ENCODE assay signal across 8 cellular contexts in genomic region chr2:9739508-9739907, GRCh38.
DNase-seq lines count a peak whose midpoint lies in the region; TF ChIP-seq lines count a peak whose summit lies in the region.

No MANE protein-coding gene starts in this region.

- H3K4me1 ChIP-seq in colonic mucosa, result peaks cover 6% of the 10 kb centered on the region
- no peaks in the 10 kb centered on the region for H3K4me1 ChIP-seq in parathyroid adenoma

- H3K9ac ChIP-seq in colonic mucosa (ENCODE audit: low read depth in 2 of 2, low read length in 2 of 2), result peak overlapping the region; percentile 48 to 73
- no peak overlapping the region for H3K9ac ChIP-seq in parathyroid adenoma

- peak; percentile 49 for DNase-seq in GM10266 (ENCODE audit: extremely low spot score)
- peak; percentile 61 for DNase-seq in UCSD-AML1 (lab: John Stamatoyannopoulos, UW; ENCODE audit: unreplicated experiment)
- DNase-seq in colonic mucosa, result peak; percentile 70
- DNase-seq in NCI-H187 treated with DMSO at 0.1 percent for 48 hours (lab: John Stamatoyannopoulos, UW), result no peak
- no peak for DNase-seq in hypothalamus (lab: John Stamatoyannopoulos, UW)
- no peak for DNase-seq in NCI-H2107 treated with DMSO at 0.1 percent for 48 hours (lab: John Stamatoyannopoulos, UW; ENCODE audit: unreplicated experiment)
- no peak for DNase-seq in progenitor cell of endocrine pancreas (ENCODE audit: low spot score, unreplicated experiment)

- no peak overlapping the region for H3K4me2 ChIP-seq in parathyroid adenoma (ENCODE audit: low read length)

- H3K27ac ChIP-seq in colonic mucosa, result peak overlapping the region; percentile 63
- H3K27ac ChIP-seq in parathyroid adenoma, result peak overlapping the region; percentile 52

- no peaks in the 10 kb centered on the region for H3K27me3 ChIP-seq in colonic mucosa
- no peaks in the 10 kb centered on the region for H3K27me3 ChIP-seq in parathyroid adenoma (ENCODE audit: control insufficient read depth, insufficient read depth, low read length)

- H2AFZ ChIP-seq in parathyroid adenoma, result peak overlapping the region; percentile 19

- no peaks in the 10 kb centered on the region for H3K79me2 ChIP-seq in parathyroid adenoma

- no peaks in the 10 kb centered on the region for H3K27me3 Mint-ChIP-seq in progenitor cell of endocrine pancreas

- intact Hi-C loops in colonic mucosa (cut with DNase I), result no loop called here

- peak overlapping the region; percentile 11 for H3K4me3 ChIP-seq in colonic mucosa
- no peak overlapping the region for H3K4me3 ChIP-seq in parathyroid adenoma (ENCODE audit: low read depth, low read length)

- H3K27ac Mint-ChIP-seq in progenitor cell of endocrine pancreas, result no peak overlapping the region

- TF ChIP-seq CTCF in GM10266 (IDR thresholded peaks at IDR 0.05; ENCODE audit: control insufficient read depth, insufficient read depth, low read depth, missing control alignments) (no peak), colonic mucosa (IDR thresholded peaks at IDR 0.05) (no peak), parathyroid adenoma (IDR thresholded peaks at IDR 0.05) (no peak), progenitor cell of endocrine pancreas (IDR thresholded peaks at IDR 0.05; ENCODE audit: unreplicated experiment) (no peak)

- no peak overlapping the region for H3K4me3 Mint-ChIP-seq in progenitor cell of endocrine pancreas (ENCODE audit: low read depth)

- H3K4me1 Mint-ChIP-seq in progenitor cell of endocrine pancreas (ENCODE audit: low read depth), result no peaks in the 10 kb centered on the region

- no peaks in the 10 kb centered on the region for H3K9me3 ChIP-seq in colonic mucosa
- no peaks in the 10 kb centered on the region for H3K9me3 ChIP-seq in parathyroid adenoma (ENCODE audit: control insufficient read depth, low read length)

- H3K36me3 Mint-ChIP-seq in progenitor cell of endocrine pancreas (ENCODE audit: insufficient read depth), result no peaks in the 10 kb centered on the region

- H3K36me3 ChIP-seq in colonic mucosa, result no peaks in the 10 kb centered on the region
- H3K36me3 ChIP-seq in parathyroid adenoma (ENCODE audit: control insufficient read depth, insufficient read depth, low read length), result no peaks in the 10 kb centered on the region

- peaks cover 6% of the 10 kb centered on the region for H3K9me3 Mint-ChIP-seq in progenitor cell of endocrine pancreas (ENCODE audit: low read depth)

Comparison
In these comparisons a context has a peak if more than half of its experiments do, and no peak if none do; other contexts are left out.
1. DNase-seq: peak in GM10266 (single experiment), UCSD-AML1 (single experiment) and colonic mucosa (single experiment); none in NCI-H187 treated with DMSO at 0.1 percent for 48 hours (single experiment), hypothalamus (0 of 51), NCI-H2107 treated with DMSO at 0.1 percent for 48 hours (single experiment) and progenitor cell of endocrine pancreas (single experiment).